In the genomic region with DNA sequence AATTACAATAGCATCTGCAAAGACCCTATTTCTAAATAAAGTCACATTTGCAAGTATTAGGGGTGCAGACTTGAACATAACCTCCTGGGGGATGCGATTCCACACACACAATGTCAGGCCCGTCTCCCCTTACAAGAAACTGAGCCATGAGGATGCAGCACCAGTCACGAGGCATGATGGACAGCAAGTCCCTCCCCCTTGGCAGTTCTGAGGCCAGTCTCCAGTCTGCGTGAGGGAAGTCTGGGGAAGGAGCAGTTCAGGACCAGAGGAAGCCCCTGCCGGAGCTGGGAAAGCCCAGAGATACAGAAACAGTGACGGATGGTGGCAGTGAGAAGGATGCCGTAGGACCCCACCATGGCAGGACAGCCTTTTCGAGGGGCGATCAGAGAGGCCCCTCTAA, we compare ENCODE assay signal across 1 cellular context.
TF ChIP-seq lines count a peak whose summit lies in the region.

No MANE protein-coding gene starts in this region.

TF ChIP-seq in GM23338, 12 proteins besides CTCF, POLR2A, EP300 and RAD21 (continued from another document):
- no peak for TF ChIP-seq STAT1 (IDR thresholded peaks at IDR 0.05; ENCODE audit: unreplicated experiment)
- TF ChIP-seq EZH2 (IDR thresholded peaks at IDR 0.05; ENCODE audit: low read depth, unreplicated experiment) = no peak
